In genomic region chr11:11984563-11984962, GRCh38 we compare ENCODE assay signal across 28 cellular contexts. TPM values are rescaled to one million over a fixed set of nuclear protein-coding genes. Genes with fewer than 3 reads are reported as not detected.
DNase-seq lines count a peak whose midpoint lies in the region; ATAC-seq and TF ChIP-seq lines count a peak whose summit lies in the region.
"Had no signal": no experiment of that assay in that cellular context is flagged by ENCODE, and none has a peak within 500 bp of the region (broad histone marks: within the 10 kb centered on the region; RNA-seq: fewer than 3 reads in every experiment).

No MANE protein-coding gene starts in this region.

- CTCF ChIA-PET in IMR-90 (lab: Yijun Ruan, JAX): no interaction called here

- peak overlapping the region; percentile 14 to 68 (median 46); a peak in 19 of 22 replicates for H3K4me2 ChIP-seq in BLaER1 treated with 17β-estradiol and CSF1 and Interleukin-3, amounts not matched to agents 10 nM and 100 nM
- H3K4me2 ChIP-seq in IMR-90 (ENCODE audit: low read depth, low read length) (no peak overlapping the region), smooth muscle cell (no peak overlapping the region)

- no peak overlapping the region for H4K5ac ChIP-seq in IMR-90 (ENCODE audit: low read depth, low read length)

- BruUV-seq in IMR-90 (replicated peaks; lab: Mats Ljungman, UMichigan): no TSS peak

- H3K4ac ChIP-seq in IMR-90 (ENCODE audit: low read depth, low read length): peak overlapping the region; percentile 44; the same call in 1 of the 2 replicates

- peak overlapping the region in 1 of 2 experiments; percentile 51; a peak in 1 of 4 replicates for H4K8ac ChIP-seq in IMR-90 (ENCODE audit: low read depth in 2 of 2, low read length in 2 of 2)

- dilution Hi-C loops in IMR-90 (cut with HindIII; ENCODE audit: low sequenced_read_pairs, unreplicated experiment): no loop called here

- H2AK5ac ChIP-seq in IMR-90 (ENCODE audit: low read depth, low read length): peak overlapping the region; percentile 23; the same call in 1 of the 2 replicates

- no peak for ATAC-seq in IMR-90 (ENCODE audit: low read depth)
- ATAC-seq: natural killer cell had no signal

- peak overlapping the region in 3 of 11 experiments; percentile 4 to 22 (median 5); a peak in 1 of 22 replicates for H3K27ac ChIP-seq in BLaER1 treated with 17β-estradiol and CSF1 and Interleukin-3, amounts not matched to agents 10 nM and 100 nM
- 0 out of 2 replicates have a peak overlapping the region, but pooled peaks have one; percentile 14 for H3K27ac ChIP-seq in IMR-90 (ENCODE audit: insufficient read depth, low read length)
- H3K27ac ChIP-seq in dorsolateral prefrontal cortex: peak overlapping the region in 33 of 59 donors; percentile 27 to 93 (median 64)
- peak overlapping the region; percentile 30 for H3K27ac ChIP-seq in smooth muscle cell (ENCODE audit: low read depth)
- H3K27ac ChIP-seq: cardiac muscle cell, SJSA1, thyroid gland had no signal

- peak overlapping the region; percentile 55; the same call in 1 of the 2 replicates for H2BK20ac ChIP-seq in IMR-90 (ENCODE audit: low read depth, low read length)

- H3K9me3 ChIP-seq in BLaER1 treated with 17β-estradiol and CSF1 and Interleukin-3, amounts not matched to agents 10 nM and 100 nM (replicated peaks in 1 of 11): peaks cover 0 to 5% (median 0%) of the 10 kb centered on the region in 11 experiments; a peak in 1 of 22 replicates
- H3K9me3 ChIP-seq in IMR-90 (ENCODE audit: control insufficient read depth, insufficient read depth, low read length) (no peaks in the 10 kb centered on the region; the same call in 1 of the 2 replicates), smooth muscle cell (replicated peaks; ENCODE audit: low read depth) (no peaks in the 10 kb centered on the region)
- H3K9me3 ChIP-seq: SJSA1, thyroid gland had no signal

- H3K27me3 ChIP-seq in BLaER1 treated with 17β-estradiol and CSF1 and Interleukin-3, amounts not matched to agents 10 nM and 100 nM: no peaks in the 10 kb centered on the region
- H3K27me3 ChIP-seq in IMR-90 (ENCODE audit: control insufficient read depth, insufficient read depth, low read length) (no peaks in the 10 kb centered on the region), dorsolateral prefrontal cortex (no peaks in the 10 kb centered on the region), smooth muscle cell (ENCODE audit: low read depth) (no peaks in the 10 kb centered on the region)
- H3K27me3 ChIP-seq: cardiac muscle cell, SJSA1, thyroid gland had no signal

- peak overlapping the region; percentile 38 for H2BK5ac ChIP-seq in IMR-90 (ENCODE audit: low read depth, low read length, poor library complexity, severe bottlenecking)

- no peak overlapping the region for H2AFZ ChIP-seq in IMR-90 (replicated peaks; ENCODE audit: low read length, poor library complexity)
- H2AFZ ChIP-seq in smooth muscle cell (ENCODE audit: low read depth): no peak overlapping the region

- peaks cover 58% of the 10 kb centered on the region for H3K9me1 ChIP-seq in IMR-90 (ENCODE audit: insufficient read depth, low read length)

- H2BK15ac ChIP-seq in IMR-90 (ENCODE audit: low read depth, low read length): 0 out of 3 replicates have a peak overlapping the region, but pooled peaks have one; percentile 8

- H3K56ac ChIP-seq in IMR-90 (ENCODE audit: extremely low read depth, insufficient read depth, low read length): no peak overlapping the region

- no peaks in the 10 kb centered on the region for H3K79me2 ChIP-seq in smooth muscle cell (ENCODE audit: low read depth)

- no peak overlapping the region; the same call in 1 of the 2 replicates for H4K91ac ChIP-seq in IMR-90 (ENCODE audit: insufficient read depth, low read depth, low read length)

- no peak overlapping the region; the same call in 1 of the 2 replicates for H3K23ac ChIP-seq in IMR-90 (ENCODE audit: low read depth, low read length)

- 0 out of 2 replicates have a peak overlapping the region, but pooled peaks have one; percentile 29 for H3K14ac ChIP-seq in IMR-90 (replicated peaks; ENCODE audit: low read depth, low read length)

- no peak overlapping the region for H3K18ac ChIP-seq in IMR-90 (ENCODE audit: low read depth, low read length)

- 0 out of 22 replicates have a peak overlapping the region, but pooled peaks of 3 of the 11 experiments have one; percentile 18 to 40 (median 27) for H3K9ac ChIP-seq in BLaER1 treated with 17β-estradiol and CSF1 and Interleukin-3, amounts not matched to agents 10 nM and 100 nM
- H3K9ac ChIP-seq in IMR-90 (ENCODE audit: low read depth, low read length) (no peak overlapping the region), smooth muscle cell (ENCODE audit: low read depth) (no peak overlapping the region)

- peaks cover 38 to 90% of the 10 kb centered on the region in 2 experiments for H3K79me1 ChIP-seq in IMR-90 (ENCODE audit: low read depth in 1 of 2, low read length in 2 of 2)

- H3K4me1 ChIP-seq in BLaER1 treated with 17β-estradiol and CSF1 and Interleukin-3, amounts not matched to agents 10 nM and 100 nM: peaks cover 12 to 28% (median 19%) of the 10 kb centered on the region in 10 experiments
- H3K4me1 ChIP-seq in IMR-90 (ENCODE audit: control insufficient read depth, insufficient read depth, low read length) (peaks cover 49% of the 10 kb centered on the region), smooth muscle cell (ENCODE audit: low read depth) (peaks cover 4% of the 10 kb centered on the region)

- intact Hi-C loops in IMR-90 (cut with micrococcal nuclease) (no loop called here), dorsolateral prefrontal cortex (cut with DNase I) (loop anchor here in 1 of 2 donors (5.0 kb wide), 1 partner anchor 53 kb away; no protein-coding TSS in a partner anchor)

- no peaks in the 10 kb centered on the region for H3K36me3 ChIP-seq in BLaER1 treated with 17β-estradiol and CSF1 and Interleukin-3, amounts not matched to agents 10 nM and 100 nM
- H3K36me3 ChIP-seq in IMR-90 (ENCODE audit: control insufficient read depth, insufficient read depth, low read length) (peaks cover 7% of the 10 kb centered on the region), smooth muscle cell (ENCODE audit: low read depth) (no peaks in the 10 kb centered on the region)
- H3K36me3 ChIP-seq: cardiac muscle cell, thyroid gland had no signal

- no peak for TF ChIP-seq CTCF in IMR-90 (conservative IDR thresholded peaks at IDR 0.05; ENCODE audit: low read depth, low read length)
- no peak for TF ChIP-seq CTCF in dorsolateral prefrontal cortex (IDR thresholded peaks at IDR 0.05 in 54 of 56, conservative IDR thresholded peaks at IDR 0.05 in 2 of 56; ENCODE audit: low read depth in 1 of 56, partially characterized antibody in 56 of 56)
- TF ChIP-seq CTCF in smooth muscle cell (IDR thresholded peaks at IDR 0.05; ENCODE audit: borderline replicate concordance, insufficient read depth, poor library complexity, severe bottlenecking): no peak

- in situ Hi-C loops in IMR-90 (cut with MboI; ENCODE audit: low sequenced_read_pairs): no loop called here

- H3K4me3 ChIP-seq in BLaER1 treated with 17β-estradiol and CSF1 and Interleukin-3, amounts not matched to agents 10 nM and 100 nM: no peak overlapping the region
- H3K4me3 ChIP-seq in IMR-90 (ENCODE audit: insufficient read depth, low read depth, low read length) (no peak overlapping the region), dorsolateral prefrontal cortex (no peak overlapping the region), smooth muscle cell (no peak overlapping the region)
- H3K4me3 ChIP-seq: cardiac muscle cell, SJSA1, thyroid gland had no signal

- H4K20me1 ChIP-seq in BLaER1 treated with 17β-estradiol and CSF1 and Interleukin-3, amounts not matched to agents 10 nM and 100 nM: no peaks in the 10 kb centered on the region
- H4K20me1 ChIP-seq in IMR-90 (ENCODE audit: insufficient read depth, low read length) (peaks cover 14% of the 10 kb centered on the region), smooth muscle cell (ENCODE audit: low read depth) (no peaks in the 10 kb centered on the region)

- POLR2A ChIA-PET in IMR-90 (lab: Charles Lee; ENCODE audit: unreplicated experiment): no interaction called here

- peak overlapping the region; percentile 68 for H2BK120ac ChIP-seq in IMR-90 (ENCODE audit: low read depth, low read length)

- no peak for DNase-seq in IMR-90
- no peak for DNase-seq in dorsolateral prefrontal cortex
- DNase-seq in smooth muscle cell (lab: John Stamatoyannopoulos, UW; ENCODE audit: unreplicated experiment): no peak
- no peak for DNase-seq in T-helper 9 cell
- DNase-seq in nucleus accumbens (lab: John Stamatoyannopoulos, UW): no peak
- DNase-seq in NCI-H1092 (lab: John Stamatoyannopoulos, UW): no peak
- DNase-seq: activated CD4-positive, alpha-beta T cell treated with anti-CD3 and anti-CD28 coated beads for 4 hours; activated CD8-positive, alpha-beta memory T cell treated with anti-CD3 and anti-CD28 coated beads for 24 hours; activated naive CD4-positive, alpha-beta T cell treated with anti-CD3 and anti-CD28 coated beads for 36 hours; amniotic stem cell; CD8-positive, alpha-beta memory T cell; DMS153; Kasumi-1; kidney glomerular epithelial cell; midbrain; natural killer cell; NCI-H1694; NCI-H2171 treated with DMSO at 0.1 percent for 48 hours; NCI-H524; NK-92 treated with Interleukin-12 subunit alpha and Interleukin-12 subunit beta, amount 100 ng/mL, for 24 hours; stimulated activated CD4-positive, alpha-beta T cell treated with anti-CD3 and anti-CD28 coated beads, Interleukin-12 subunit alpha, Interleukin-12 subunit beta, amount 100 ng/mL, for 4 hours; stimulated activated CD4-positive, alpha-beta T cell treated with anti-CD3 and anti-CD28 coated beads, Interleukin-4, amount 100 ng/mL, for 4 hours; stimulated activated naive CD4-positive, alpha-beta T cell; T-helper 2 cell; thyroid gland had no signal

- no CpG with 5 or more reads among the region's 5 CpGs for WGBS in IMR-90 (ENCODE audit: extremely low coverage in 2 of 2, insufficient read length in 1 of 2), 2 experiments
- 72% methylated on average over 5 of the region's 5 CpGs for WGBS in smooth muscle cell (ENCODE audit: low lambda C conversion rate)

- TF ChIP-seq POLR2A in IMR-90 (IDR thresholded peaks at IDR 0.05; ENCODE audit: low read depth, low read length): no peak

- H3F3A ChIP-seq in smooth muscle cell (ENCODE audit: low read depth): peaks cover 24% of the 10 kb centered on the region

- TF ChIP-seq RAD21 in IMR-90 (IDR thresholded peaks at IDR 0.05; ENCODE audit: low read length): no peak

- no peak overlapping the region for H2AK9ac ChIP-seq in IMR-90 (replicated peaks; ENCODE audit: low read depth, low read length, poor library complexity)

TF ChIP-seq in IMR-90, 13 proteins besides CTCF, POLR2A, EP300 and RAD21:
- TF ChIP-seq SMC3 (IDR thresholded peaks at IDR 0.05; ENCODE audit: low read depth, low read length) (no peak), MAZ (IDR thresholded peaks at IDR 0.05; ENCODE audit: borderline replicate concordance, low read depth, low read length) (no peak)

RNA-seq across cellular contexts. Expression of gene DKK3, which starts 23.9 kb away (rescaled TPM):
- total RNA-seq in IMR-90 (2012; rRNA removed) (348 and 453 TPM in 2 replicates), dorsolateral prefrontal cortex (1,000 to 10,000 TPM in 9 of 120 experiments, 100 to 1,000 TPM in 111; 391 to 1,132 (median 804) TPM), smooth muscle cell (112 and 113 TPM in 2 replicates)
- polyA plus RNA-seq in IMR-90 (2012; rRNA removed) (838 and 964 TPM in 2 replicates), smooth muscle cell (100 and 105 TPM in 2 replicates)
- 812 and 1,206 TPM in 2 replicates for polyA plus RNA-seq in IMR-90 (2012; cell fraction: cytosol; rRNA removed)
- 383 and 412 TPM in 2 replicates for polyA plus RNA-seq in IMR-90 (2012; cell fraction: nucleus; rRNA removed; ENCODE audit: low replicate concordance)
- total RNA-seq: activated naive CD4-positive, alpha-beta T cell treated with anti-CD3 and anti-CD28 coated beads for 36 hours had no signal

Comparison
In these comparisons a context has a peak if more than half of its experiments do, and no peak if none do; other contexts are left out.
1. H3K4me2 ChIP-seq: peak in BLaER1 treated with 17β-estradiol and CSF1 and Interleukin-3, amounts not matched to agents 10 nM and 100 nM (11 of 11); none in IMR-90 (single experiment) and smooth muscle cell (single experiment).